ENCODE assay signal across 13 cellular contexts in genomic region chr12:105100998-105101397, GRCh38. TPM values are rescaled to one million over a fixed set of nuclear protein-coding genes. Genes with fewer than 3 reads are reported as not detected.
DNase-seq lines count a peak whose midpoint lies in the region; ATAC-seq, FAIRE-seq and TF ChIP-seq lines count a peak whose summit lies in the region.
"Had no signal": no experiment of that assay in that cellular context is flagged by ENCODE, and none has a peak within 500 bp of the region (broad histone marks: within the 10 kb centered on the region; RNA-seq: fewer than 3 reads in every experiment).

No MANE protein-coding gene starts in this region.

- H3F3A ChIP-seq in Loucy (ENCODE audit: low read depth), result peaks cover 10% of the 10 kb centered on the region
- no peaks in the 10 kb centered on the region for H3F3A ChIP-seq in neural progenitor cell (ENCODE audit: low read depth)

- H3K79me2 ChIP-seq in Loucy (ENCODE audit: insufficient read depth, low read length) (no peaks in the 10 kb centered on the region), astrocyte (ENCODE audit: insufficient read depth, low read length) (no peaks in the 10 kb centered on the region), neural progenitor cell (ENCODE audit: low read depth) (no peaks in the 10 kb centered on the region)

- H3K9me2 ChIP-seq in Loucy (replicated peaks; ENCODE audit: low read depth, low read length), result no peaks in the 10 kb centered on the region

- peak overlapping the region; percentile 73 for H3K4me2 ChIP-seq in Loucy (ENCODE audit: low read depth, low read length, poor library complexity, severe bottlenecking)
- no peak overlapping the region for H3K4me2 ChIP-seq in astrocyte (ENCODE audit: low read length)
- H3K4me2 ChIP-seq in neural progenitor cell, result no peak overlapping the region

- no peak overlapping the region for H2AFZ ChIP-seq in Loucy (ENCODE audit: low read length)
- no peak overlapping the region for H2AFZ ChIP-seq in astrocyte (ENCODE audit: low read depth, low read length)
- H2AFZ ChIP-seq in neural progenitor cell (replicated peaks), result no peak overlapping the region

- H3K36me3 Mint-ChIP-seq in astrocyte (ENCODE audit: low read depth, unreplicated experiment) (no peaks in the 10 kb centered on the region), neural progenitor cell (no peaks in the 10 kb centered on the region)

- H4K20me1 ChIP-seq in Loucy (ENCODE audit: insufficient read depth, low read length, poor library complexity, severe bottlenecking) (no peaks in the 10 kb centered on the region), astrocyte (ENCODE audit: insufficient read depth, low read length) (no peaks in the 10 kb centered on the region), neural progenitor cell (ENCODE audit: low read depth) (no peaks in the 10 kb centered on the region)

- H3K4me3 ChIP-seq in Loucy (ENCODE audit: low read length, poor library complexity, severe bottlenecking) (no peak overlapping the region), astrocyte (ENCODE audit: insufficient read depth, low read depth, low read length) (no peak overlapping the region), neural progenitor cell (no peak overlapping the region)
- H3K4me3 ChIP-seq: prostate gland had no signal

- FAIRE-seq in astrocyte (lab: Jason Lieb, UNC), result peak; percentile 62
- FAIRE-seq: GM18507 had no signal

- H3K9me3 Mint-ChIP-seq in astrocyte (ENCODE audit: unreplicated experiment) (peaks cover 11% of the 10 kb centered on the region), neural progenitor cell (peaks cover 14% of the 10 kb centered on the region)

- H3K4me1 ChIP-seq in Loucy (ENCODE audit: insufficient read depth, low read length, poor library complexity, severe bottlenecking) (peaks cover 23% of the 10 kb centered on the region), astrocyte (ENCODE audit: insufficient read depth, low read length) (no peaks in the 10 kb centered on the region), neural progenitor cell (no peaks in the 10 kb centered on the region)
- H3K4me1 ChIP-seq: prostate gland had no signal

- H3K9me3 ChIP-seq in Loucy (ENCODE audit: insufficient read depth, low read depth, low read length), result peaks cover 6% of the 10 kb centered on the region; the same call in 1 of the 2 replicates
- H3K9me3 ChIP-seq in astrocyte (ENCODE audit: insufficient read depth, low read depth, low read length), result no peaks in the 10 kb centered on the region
- H3K9me3 ChIP-seq in neural progenitor cell (ENCODE audit: low read depth), result peaks cover 3% of the 10 kb centered on the region
- H3K9me3 ChIP-seq: prostate gland had no signal

- H3K4me3 Mint-ChIP-seq in astrocyte (ENCODE audit: unreplicated experiment) (no peak overlapping the region), neural progenitor cell (no peak overlapping the region)
- H3K4me3 Mint-ChIP-seq: activated naive CD8-positive, alpha-beta T cell had no signal

- ATAC-seq in HG02678 (IDR thresholded peaks at IDR 0.05; ENCODE audit: unreplicated experiment), result no peak
- no peak for ATAC-seq in HG03571 (IDR thresholded peaks at IDR 0.05; ENCODE audit: unreplicated experiment)
- ATAC-seq in GM21825 (IDR thresholded peaks at IDR 0.05; ENCODE audit: unreplicated experiment), result no peak

- peak; percentile 50 for TF ChIP-seq CTCF in Loucy (conservative IDR thresholded peaks at IDR 0.05; ENCODE audit: low read length)
- no peak for TF ChIP-seq CTCF in astrocyte (IDR thresholded peaks at IDR 0.05; ENCODE audit: insufficient read depth, low read depth, low read length)
- TF ChIP-seq CTCF in neural progenitor cell (IDR thresholded peaks at IDR 0.05), result peak; percentile 12

- H3K27me3 Mint-ChIP-seq in astrocyte (ENCODE audit: low read depth, unreplicated experiment) (no peaks in the 10 kb centered on the region), neural progenitor cell (ENCODE audit: insufficient read depth, low read depth) (peaks cover 2% of the 10 kb centered on the region)

- H3K36me3 ChIP-seq in Loucy (ENCODE audit: insufficient read depth, low read length) (no peaks in the 10 kb centered on the region), astrocyte (ENCODE audit: insufficient read depth, low read length) (no peaks in the 10 kb centered on the region), neural progenitor cell (no peaks in the 10 kb centered on the region)
- H3K36me3 ChIP-seq: prostate gland had no signal

- DNase-seq in DMS53 treated with DMSO at 0.1 percent for 48 hours (lab: John Stamatoyannopoulos, UW; ENCODE audit: unreplicated experiment), result peak; percentile 96
- no peak for DNase-seq in astrocyte (ENCODE audit: low read depth)
- no peak for DNase-seq in neural progenitor cell (ENCODE audit: low spot score)
- DNase-seq in SHP77 (lab: John Stamatoyannopoulos, UW), result no peak
- DNase-seq: hippocampal formation, NCI-H2029 had no signal

- H3K9ac ChIP-seq in Loucy (ENCODE audit: low read depth, low read length, poor library complexity, severe bottlenecking) (no peak overlapping the region), astrocyte (ENCODE audit: low read length) (no peak overlapping the region), neural progenitor cell (no peak overlapping the region)

- H3K4me1 Mint-ChIP-seq in astrocyte (ENCODE audit: low read depth, unreplicated experiment), result peaks cover 6% of the 10 kb centered on the region
- H3K4me1 Mint-ChIP-seq in neural progenitor cell, result no peaks in the 10 kb centered on the region

- H3K27ac Mint-ChIP-seq in astrocyte (ENCODE audit: unreplicated experiment) (peak overlapping the region; percentile 14), neural progenitor cell (no peak overlapping the region)
- H3K27ac Mint-ChIP-seq: activated naive CD8-positive, alpha-beta T cell had no signal

- no peaks in the 10 kb centered on the region for H3K27me3 ChIP-seq in Loucy (ENCODE audit: insufficient read depth, low read length, poor library complexity, severe bottlenecking)
- H3K27me3 ChIP-seq in astrocyte (ENCODE audit: insufficient read depth, low read length), result no peaks in the 10 kb centered on the region
- peaks cover 2% of the 10 kb centered on the region for H3K27me3 ChIP-seq in neural progenitor cell

- no peak overlapping the region for H3K27ac ChIP-seq in astrocyte (ENCODE audit: low read depth, low read length)
- H3K27ac ChIP-seq in neural progenitor cell, result no peak overlapping the region
- H3K27ac ChIP-seq: prostate gland had no signal

RNA-seq across cellular contexts. Expression of gene WASHC4, which starts 6.5 kb away (rescaled TPM):
- total RNA-seq in astrocyte, result 47.3 and 51.1 TPM in 2 replicates
- 53.9 and 81.1 TPM in 2 replicates for total RNA-seq in neural progenitor cell (ENCODE audit: low replicate concordance)

RNA-seq across cellular contexts. Expression of gene ALDH1L2, which starts 16.7 kb away (rescaled TPM):
- 69.2 and 91.6 TPM in 2 replicates for total RNA-seq in astrocyte
- total RNA-seq in neural progenitor cell (ENCODE audit: low replicate concordance), result 0.13 and 0.68 TPM in 2 replicates

Comparison
In these comparisons a context has a peak if more than half of its experiments do, and no peak if none do; other contexts are left out.
1. RNA of gene ALDH1L2, which starts 16.7 kb away (total RNA-seq): 69.2 to 91.6 TPM in astrocyte; 0.13 to 0.68 TPM in neural progenitor cell; every median in the first group is over 10 times any median in the second.